In genomic region chr5:38258319-38259061, GRCh38 we compare ENCODE assay signal across 1 cellular context.
TF ChIP-seq lines count a peak whose summit lies in the region.

Gene EGFLAM, plus strand, starts transcription at chr5:38258559. Its CDS starts 196 bp downstream, at chr5:38258755.

TF ChIP-seq in A549, 52 proteins besides CTCF, POLR2A, EP300 and RAD21 (continued from another document):
- TF ChIP-seq BCL3 (IDR thresholded peaks at IDR 0.05) (no peak), MAFK (IDR thresholded peaks at IDR 0.05; ENCODE audit: partially characterized antibody) (no peak), ZFP36 (IDR thresholded peaks at IDR 0.05; ENCODE audit: borderline replicate concordance, partially characterized antibody) (no peak)
